In genomic region chr4:2797188-2797544, GRCh38 we compare ENCODE assay signal across 1 cellular context.
TF ChIP-seq lines count a peak whose summit lies in the region.

No MANE protein-coding gene starts in this region.

TF ChIP-seq in H1, 55 proteins besides CTCF, POLR2A, EP300 and RAD21 (continued from another document):
- TF ChIP-seq CBX5 (IDR thresholded peaks at IDR 0.05; ENCODE audit: low read depth, low read length) = no peak
- no peak for TF ChIP-seq SP2 (IDR thresholded peaks at IDR 0.05; ENCODE audit: low read length)
- no peak for TF ChIP-seq GTF2F1 (IDR thresholded peaks at IDR 0.05; ENCODE audit: borderline replicate concordance, low read depth, low read length)
- TF ChIP-seq POLR2AphosphoS5 (IDR thresholded peaks at IDR 0.05; ENCODE audit: low read depth, low read length) = no peak
- no peak for TF ChIP-seq KDM1A (IDR thresholded peaks at IDR 0.05; ENCODE audit: borderline replicate concordance, low read length)
- TF ChIP-seq YY1 (IDR thresholded peaks at IDR 0.05; ENCODE audit: low read depth, low read length) = no peak
- TF ChIP-seq TBP (IDR thresholded peaks at IDR 0.05; ENCODE audit: low read depth, low read length) = no peak
- no peak for TF ChIP-seq CEBPB (IDR thresholded peaks at IDR 0.05; ENCODE audit: low read depth, low read length)
- TF ChIP-seq MAFK (IDR thresholded peaks at IDR 0.05; ENCODE audit: low read depth, low read length) = no peak
- no peak for TF ChIP-seq POU5F1 (IDR thresholded peaks at IDR 0.05; ENCODE audit: low read depth, low read length)
- TF ChIP-seq, protein P1, sequence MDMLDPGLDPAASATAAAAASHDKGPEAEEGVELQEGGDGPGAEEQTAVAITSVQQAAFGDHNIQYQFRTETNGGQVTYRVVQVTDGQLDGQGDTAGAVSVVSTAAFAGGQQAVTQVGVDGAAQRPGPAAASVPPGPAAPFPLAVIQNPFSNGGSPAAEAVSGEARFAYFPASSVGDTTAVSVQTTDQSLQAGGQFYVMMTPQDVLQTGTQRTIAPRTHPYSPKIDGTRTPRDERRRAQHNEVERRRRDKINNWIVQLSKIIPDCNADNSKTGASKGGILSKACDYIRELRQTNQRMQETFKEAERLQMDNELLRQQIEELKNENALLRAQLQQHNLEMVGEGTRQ (IDR thresholded peaks at IDR 0.05; ENCODE audit: low read length) = no peak
- TF ChIP-seq NANOG (IDR thresholded peaks at IDR 0.05; ENCODE audit: insufficient read depth, low read depth, low read length, poor library complexity, severe bottlenecking) = no peak
- TF ChIP-seq NRF1 (IDR thresholded peaks at IDR 0.05; ENCODE audit: low read depth, low read length) = no peak
- TF ChIP-seq SUZ12 (IDR thresholded peaks at IDR 0.05; ENCODE audit: low read length) = no peak
